9 cellular contexts compared by ENCODE assay signal in the genomic region with DNA sequence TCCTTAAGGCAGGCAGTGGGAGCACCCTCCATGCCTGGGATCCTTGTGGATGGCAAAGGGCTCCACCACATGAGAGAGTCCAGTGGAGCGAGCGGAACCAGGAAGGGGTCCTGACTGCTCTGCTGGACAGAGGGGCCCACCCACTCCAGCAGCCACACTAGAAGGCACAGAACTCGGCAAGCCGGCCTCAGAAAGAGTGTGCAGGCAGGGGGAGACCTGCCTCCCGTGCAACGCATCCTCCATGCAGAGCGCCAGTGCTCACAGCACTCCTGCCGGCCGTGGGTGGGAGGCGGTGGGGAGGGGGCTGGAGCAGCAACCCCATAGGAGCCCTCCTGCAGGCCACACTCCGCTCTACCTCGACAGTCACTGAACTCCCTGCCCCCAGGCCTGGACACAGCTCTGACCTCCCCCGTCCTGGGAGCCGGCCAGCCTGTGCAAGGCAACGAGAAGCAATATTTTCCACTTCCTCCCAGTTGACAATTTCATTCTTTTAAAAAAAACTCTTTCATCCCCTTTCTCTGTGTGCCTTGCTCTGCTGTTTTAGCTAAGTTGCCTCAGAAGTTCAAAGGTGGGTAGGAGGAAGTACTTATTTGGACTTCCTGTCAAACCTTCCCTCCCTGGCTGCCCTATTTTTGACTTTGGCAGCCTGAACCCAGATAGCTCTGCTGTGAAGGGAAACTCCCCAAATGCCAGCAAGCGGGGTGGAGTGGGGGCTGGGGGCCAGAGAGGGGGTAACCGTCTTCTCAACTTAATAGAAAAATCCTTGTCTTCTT. TPM values are rescaled to one million over a fixed set of nuclear protein-coding genes. Genes with fewer than 3 reads are reported as not detected.
DNase-seq lines count a peak whose midpoint lies in the region; ATAC-seq and TF ChIP-seq lines count a peak whose summit lies in the region.
"Had no signal": no experiment of that assay in that cellular context is flagged by ENCODE, and none has a peak within 500 bp of the region (broad histone marks: within the 10 kb centered on the region; RNA-seq: fewer than 3 reads in every experiment).

No MANE protein-coding gene starts in this region.

- POLR2A ChIA-PET in activated naive CD8-positive, alpha-beta T cell treated with anti-CD3 and anti-CD28 coated beads, Interleukin-2, amount 10 ng/mL, durations not matched to agents 7 days and 5 days (lab: Charles Lee) = interaction anchor here (0.9 to 30.6 kb wide), 7 partner anchors 10 to 41 kb away, joined by 3 to 1094 read pairs (median 12); no protein-coding TSS in a partner anchor

- peak overlapping the region; percentile 97 for H3K27ac ChIP-seq in neutrophil

- ATAC-seq in GM18909 (IDR thresholded peaks at IDR 0.05; ENCODE audit: poor library complexity, unreplicated experiment) (peak; percentile 84), HG03045 (IDR thresholded peaks at IDR 0.05; ENCODE audit: unreplicated experiment) (peak; percentile 63)
- peak; percentile 93 for ATAC-seq in activated naive CD8-positive, alpha-beta T cell treated with anti-CD3 and anti-CD28 coated beads, Interleukin-2, amount 10 ng/mL, durations not matched to agents 7 days and 5 days (ENCODE audit: low read depth)

- DNase-seq in T-helper 1 cell (peak; percentile 58 to 90 (median 71)), mucosa of gallbladder (ENCODE audit: low spot score) (no peak), HCEC 1CT (no peak), DMS114 treated with DMSO at 0.1 percent for 48 hours (lab: John Stamatoyannopoulos, UW; ENCODE audit: unreplicated experiment) (no peak)
- DNase-seq in activated naive CD8-positive, alpha-beta T cell treated with anti-CD3 and anti-CD28 coated beads, Interleukin-2, amount 10 ng/mL, durations not matched to agents 7 days and 5 days = peak; percentile 75

- H3K27me3 ChIP-seq in neutrophil = no peaks in the 10 kb centered on the region

- no peaks in the 10 kb centered on the region for H3K36me3 ChIP-seq in neutrophil

- peaks cover 98% of the 10 kb centered on the region in 2 experiments for H3K4me1 ChIP-seq in neutrophil (ENCODE audit: control insufficient read depth in 1 of 2, insufficient read depth in 1 of 2, low read depth in 1 of 2, low read length in 1 of 2)

- no peaks in the 10 kb centered on the region for H3K36me3 Mint-ChIP-seq in activated naive CD8-positive, alpha-beta T cell treated with anti-CD3 and anti-CD28 coated beads, Interleukin-2, amount 10 ng/mL, durations not matched to agents 7 days and 5 days

- peak overlapping the region; percentile 99 for H3K27ac Mint-ChIP-seq in activated naive CD8-positive, alpha-beta T cell treated with anti-CD3 and anti-CD28 coated beads, Interleukin-2, amount 10 ng/mL, durations not matched to agents 7 days and 5 days

- TF ChIP-seq CTCF in neutrophil (IDR thresholded peaks at IDR 0.05) = peak; percentile 60

- peaks cover 55% of the 10 kb centered on the region for H3K4me1 Mint-ChIP-seq in activated naive CD8-positive, alpha-beta T cell treated with anti-CD3 and anti-CD28 coated beads, Interleukin-2, amount 10 ng/mL, durations not matched to agents 7 days and 5 days

- H3K27me3 Mint-ChIP-seq in activated naive CD8-positive, alpha-beta T cell treated with anti-CD3 and anti-CD28 coated beads, Interleukin-2, amount 10 ng/mL, durations not matched to agents 7 days and 5 days = no peaks in the 10 kb centered on the region

- H3K9me3 Mint-ChIP-seq in activated naive CD8-positive, alpha-beta T cell treated with anti-CD3 and anti-CD28 coated beads, Interleukin-2, amount 10 ng/mL, durations not matched to agents 7 days and 5 days = no peaks in the 10 kb centered on the region

- peak overlapping the region; percentile 56 to 63 for H3K4me3 ChIP-seq in neutrophil (ENCODE audit: low read depth in 1 of 2, low read length in 1 of 2)

- no peaks in the 10 kb centered on the region for H3K9me3 ChIP-seq in neutrophil

- H3K4me3 Mint-ChIP-seq in activated naive CD8-positive, alpha-beta T cell treated with anti-CD3 and anti-CD28 coated beads, Interleukin-2, amount 10 ng/mL, durations not matched to agents 7 days and 5 days = peak overlapping the region; percentile 94

RNA-seq across cellular contexts. Expression of gene LCP2, which starts 5.3 kb away (rescaled TPM):
- 100 to 1,000 TPM; 444 to 452 TPM for total RNA-seq in activated naive CD8-positive, alpha-beta T cell treated with anti-CD3 and anti-CD28 coated beads, Interleukin-2, amount 10 ng/mL, durations not matched to agents 7 days and 5 days
- total RNA-seq in mucosa of gallbladder = 38.4 TPM
- total RNA-seq: fibroblast of lung had no signal

Comparison
In these comparisons a context has a peak if more than half of its experiments do, and no peak if none do; other contexts are left out.
1. DNase-seq: peak in T-helper 1 cell (5 of 5) and activated naive CD8-positive, alpha-beta T cell treated with anti-CD3 and anti-CD28 coated beads, Interleukin-2, amount 10 ng/mL, durations not matched to agents 7 days and 5 days (single experiment); none in mucosa of gallbladder (single experiment), HCEC 1CT (single experiment) and DMS114 treated with DMSO at 0.1 percent for 48 hours (single experiment).
2. RNA of gene LCP2, which starts 5.3 kb away (total RNA-seq): 444 to 452 TPM in activated naive CD8-positive, alpha-beta T cell treated with anti-CD3 and anti-CD28 coated beads, Interleukin-2, amount 10 ng/mL, durations not matched to agents 7 days and 5 days; 38.4 TPM in mucosa of gallbladder (single experiment); every median in the first group is over 10 times any median in the second.
3. Peak in every context shown above with its lines, with median percentiles within 50 percentile points of each other: ATAC-seq.